8 cellular contexts compared by ENCODE assay signal in genomic region chr19:18932216-18932841, GRCh38. TPM values are rescaled to one million over a fixed set of nuclear protein-coding genes. Genes with fewer than 3 reads are reported as not detected.
DNase-seq lines count a peak whose midpoint lies in the region; ATAC-seq and TF ChIP-seq lines count a peak whose summit lies in the region.

No MANE protein-coding gene starts in this region.

- peaks cover 42% of the 10 kb centered on the region for H3K36me3 Mint-ChIP-seq in nephron progenitor cell (ENCODE audit: low read depth)

- 26% methylated on average over 28 of the region's 37 CpGs for WGBS in esophagus muscularis mucosa
- 38% methylated on average over 31 of the region's 37 CpGs for WGBS in suprapubic skin

- H3K4me3 Mint-ChIP-seq in nephron progenitor cell: peak overlapping the region; percentile 59

- H3K36me3 ChIP-seq in esophagus muscularis mucosa: peaks cover 10 to 84% (median 64%) of the 10 kb centered on the region in 4 donors
- H3K36me3 ChIP-seq in suprapubic skin: peaks cover 57% of the 10 kb centered on the region

- no peaks in the 10 kb centered on the region for H3K9me3 Mint-ChIP-seq in nephron progenitor cell

- DNase-seq in NOMO-1 (lab: John Stamatoyannopoulos, UW; ENCODE audit: unreplicated experiment in 2 of 2): peak; percentile 42 to 62
- DNase-seq in activated T-cell treated with anti-CD3 and anti-CD28 coated beads for 1 hour (ENCODE audit: low read depth): peak; percentile 85
- DNase-seq in esophagus muscularis mucosa (ENCODE audit: extremely low spot score): no peak
- peak; percentile 97 for DNase-seq in nephron progenitor cell
- DNase-seq in suprapubic skin (ENCODE audit: low spot score in 2 of 2): peak; percentile 88 to 91
- DNase-seq in NCI-H1930 (lab: John Stamatoyannopoulos, UW): no peak

- H3K4me1 ChIP-seq in esophagus muscularis mucosa: peaks cover 0 to 14% (median 12%) of the 10 kb centered on the region in 4 donors
- H3K4me1 ChIP-seq in suprapubic skin: peaks cover 10% of the 10 kb centered on the region

- no peak for TF ChIP-seq CTCF in esophagus muscularis mucosa (IDR thresholded peaks at IDR 0.05)
- TF ChIP-seq CTCF in nephron progenitor cell (IDR thresholded peaks at IDR 0.05): no peak
- TF ChIP-seq CTCF in suprapubic skin (IDR thresholded peaks at IDR 0.05): no peak

- H3K27ac ChIP-seq in esophagus muscularis mucosa (replicated peaks in 1 of 4) (peak overlapping the region in 1 of 4 donors; percentile 36), suprapubic skin (no peak overlapping the region)

- H3K4me3 ChIP-seq in GM08714 (ENCODE audit: low read length) (peak overlapping the region; percentile 32; the same call in 1 of the 2 replicates), esophagus muscularis mucosa (peak overlapping the region; percentile 24 to 33 (median 30)), suprapubic skin (peak overlapping the region; percentile 9)

- H3K27me3 Mint-ChIP-seq in nephron progenitor cell (ENCODE audit: low read depth, poor library complexity): no peaks in the 10 kb centered on the region

- intact Hi-C loops in esophagus muscularis mucosa (cut with DNase I): loop anchor here (10.0 kb wide), 1 partner anchor 52 kb away; no protein-coding TSS in a partner anchor

- TF ChIP-seq EP300 in esophagus muscularis mucosa (IDR thresholded peaks at IDR 0.05) (no peak), suprapubic skin (IDR thresholded peaks at IDR 0.05) (no peak)

- H3K4me1 Mint-ChIP-seq in nephron progenitor cell: peaks cover 21% of the 10 kb centered on the region

- no peak for TF ChIP-seq POLR2A in esophagus muscularis mucosa (IDR thresholded peaks at IDR 0.05; ENCODE audit: low read depth)
- TF ChIP-seq POLR2A in suprapubic skin (IDR thresholded peaks at IDR 0.05): no peak

- H3K9me3 ChIP-seq in esophagus muscularis mucosa: no peaks in the 10 kb centered on the region
- H3K9me3 ChIP-seq in suprapubic skin: no peaks in the 10 kb centered on the region

- no peak for ATAC-seq in GM21529 (IDR thresholded peaks at IDR 0.05; ENCODE audit: unreplicated experiment)

- H3K27ac Mint-ChIP-seq in nephron progenitor cell: peak overlapping the region; percentile 90

- H3K27me3 ChIP-seq in esophagus muscularis mucosa (no peaks in the 10 kb centered on the region), suprapubic skin (no peaks in the 10 kb centered on the region)

RNA-seq across cellular contexts. Expression of gene HOMER3, which starts 8.7 kb away (rescaled TPM):
- total RNA-seq in esophagus muscularis mucosa (10 to 100 TPM; 26.7 to 47.8 (median 39.1) TPM), suprapubic skin (10 to 100 TPM; 22.9 to 32.9 (median 27.7) TPM)

RNA-seq across cellular contexts. Expression of gene DDX49, which starts 12.8 kb away (rescaled TPM):
- total RNA-seq in esophagus muscularis mucosa (10 to 100 TPM; 38.4 to 42.6 (median 41.7) TPM), suprapubic skin (10 to 100 TPM; 43.4 to 75.6 (median 58.4) TPM)

RNA-seq across cellular contexts. Expression of gene COPE, which starts 13.1 kb away (rescaled TPM):
- total RNA-seq in esophagus muscularis mucosa (100 to 1,000 TPM; 173 to 231 (median 210) TPM), suprapubic skin (100 to 1,000 TPM; 112 to 223 (median 208) TPM)

RNA-seq across cellular contexts. Expression of gene CERS1, which starts 36.4 kb away (rescaled TPM):
- 1 to 10 TPM in 3 of 4 donors, under 1 TPM in 1; 0.42 to 3.2 (median 1.1) TPM for total RNA-seq in esophagus muscularis mucosa
- total RNA-seq in suprapubic skin: under 1 TPM in 1 of 4 donors, not detected in 3; 0.68 TPM

Comparison
In these comparisons a context has a peak if more than half of its experiments do, and no peak if none do; other contexts are left out.
1. DNase-seq: peak in NOMO-1 (2 of 2), activated T-cell treated with anti-CD3 and anti-CD28 coated beads for 1 hour (single experiment), nephron progenitor cell (single experiment) and suprapubic skin (2 of 2); none in esophagus muscularis mucosa (single experiment) and NCI-H1930 (0 of 2).
2. Peak in every context shown above with its lines, with median percentiles within 50 percentile points of each other: H3K4me3 ChIP-seq.